ENCODE assay signal across 14 cellular contexts in the genomic region with DNA sequence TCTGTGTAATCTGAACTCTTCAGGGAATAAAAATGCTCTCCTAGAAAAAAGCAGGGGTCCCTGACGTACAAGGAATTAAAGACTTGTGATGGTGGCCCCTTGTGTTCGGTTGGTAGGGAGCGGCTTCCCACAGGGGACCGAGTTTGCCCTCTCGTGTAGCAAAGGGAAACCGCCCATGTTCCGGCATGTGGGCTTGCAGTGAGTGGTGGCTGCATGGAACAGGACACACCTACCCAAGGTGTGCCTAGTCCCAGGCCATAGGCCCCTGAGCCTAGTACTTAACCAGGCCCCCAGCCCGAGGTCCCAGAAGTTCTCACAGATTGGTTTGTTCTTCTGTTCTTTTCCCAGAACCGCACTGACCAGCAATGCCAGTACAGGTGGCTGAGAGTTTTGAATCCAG. TPM values are rescaled to one million over a fixed set of nuclear protein-coding genes. Genes with fewer than 3 reads are reported as not detected.
A peak's percentile ranks its signal among the peaks of the same experiment; 100 is the strongest.
DNase-seq lines count a peak whose midpoint lies in the region; ATAC-seq and TF ChIP-seq lines count a peak whose summit lies in the region.
"Had no signal": no experiment of that assay in that cellular context is flagged by ENCODE, and none has a peak within 500 bp of the region (broad histone marks: within the 10 kb centered on the region; RNA-seq: fewer than 3 reads in every experiment).

No MANE protein-coding gene starts in this region.

- H3K4me3 Mint-ChIP-seq in activated B cell treated with CpG ODN at 0.5 μM for 24 hours: peak overlapping the region; percentile 73
- H3K4me3 Mint-ChIP-seq: activated CD4-positive, alpha-beta memory T cell treated with anti-CD3 and anti-CD28 coated beads for 36 hours; effector memory CD8-positive, alpha-beta T cell; T-cell; type B pancreatic cell had no signal

- peaks cover 57% of the 10 kb centered on the region for H3K4me1 Mint-ChIP-seq in activated B cell treated with CpG ODN at 0.5 μM for 24 hours

- H2AFZ ChIP-seq in SK-N-SH (ENCODE audit: low read depth) (no peak overlapping the region), smooth muscle cell (ENCODE audit: low read depth) (no peak overlapping the region)
- H2AFZ ChIP-seq: hepatocyte had no signal

- H3K36me3 Mint-ChIP-seq in activated B cell treated with CpG ODN at 0.5 μM for 24 hours (ENCODE audit: low read depth): peaks cover 43% of the 10 kb centered on the region
- H3K36me3 Mint-ChIP-seq: T-cell, type B pancreatic cell had no signal

- no peaks in the 10 kb centered on the region for H3K9me3 Mint-ChIP-seq in activated B cell treated with CpG ODN at 0.5 μM for 24 hours
- H3K9me3 Mint-ChIP-seq: activated CD4-positive, alpha-beta memory T cell treated with anti-CD3 and anti-CD28 coated beads for 36 hours; effector memory CD8-positive, alpha-beta T cell; T-cell; type B pancreatic cell had no signal

- no peaks in the 10 kb centered on the region for H3K4me1 ChIP-seq in SK-N-SH (ENCODE audit: control insufficient read depth in 1 of 2, insufficient read depth in 2 of 2, low read depth in 1 of 2, low read length in 1 of 2)
- no peaks in the 10 kb centered on the region for H3K4me1 ChIP-seq in smooth muscle cell (ENCODE audit: low read depth)

- H3K27ac ChIP-seq in SK-N-SH (ENCODE audit: low read depth in 2 of 2, low read length in 1 of 2): no peak overlapping the region
- H3K27ac ChIP-seq in smooth muscle cell (ENCODE audit: low read depth): no peak overlapping the region
- H3K27ac ChIP-seq: hepatocyte had no signal

- ATAC-seq in GM18505 (IDR thresholded peaks at IDR 0.05; ENCODE audit: unreplicated experiment) (peak; percentile 27), GM21576 (IDR thresholded peaks at IDR 0.05; ENCODE audit: unreplicated experiment) (peak; percentile 21), HG03108 (IDR thresholded peaks at IDR 0.05; ENCODE audit: unreplicated experiment) (peak; percentile 18), activated B cell treated with CpG ODN at 0.5 μM for 24 hours (ENCODE audit: low read depth) (peak; percentile 41)

- H3K27me3 ChIP-seq in SK-N-SH (ENCODE audit: insufficient read depth) (no peaks in the 10 kb centered on the region), smooth muscle cell (ENCODE audit: low read depth) (no peaks in the 10 kb centered on the region)
- H3K27me3 ChIP-seq: hepatocyte had no signal

- TF ChIP-seq POLR2A in GM18505 (IDR thresholded peaks at IDR 0.05; ENCODE audit: borderline replicate concordance, extremely low read depth, insufficient read depth, insufficient read length): no peak

- no peak overlapping the region for H3K4me2 ChIP-seq in SK-N-SH
- H3K4me2 ChIP-seq in smooth muscle cell: no peak overlapping the region
- H3K4me2 ChIP-seq: hepatocyte had no signal

- no peaks in the 10 kb centered on the region for H3K9me2 ChIP-seq in SK-N-SH

- H3K79me2 ChIP-seq in SK-N-SH (ENCODE audit: insufficient read depth) (peaks cover 3% of the 10 kb centered on the region; the same call in 1 of the 2 replicates), smooth muscle cell (ENCODE audit: low read depth) (no peaks in the 10 kb centered on the region)
- H3K79me2 ChIP-seq: hepatocyte had no signal

- H3K4me3 ChIP-seq in SK-N-SH (ENCODE audit: low read depth in 2 of 2, low read length in 1 of 2) (no peak overlapping the region), smooth muscle cell (no peak overlapping the region)
- H3K4me3 ChIP-seq: hepatocyte had no signal

- no peak for TF ChIP-seq EP300 in SK-N-SH (IDR thresholded peaks at IDR 0.05; ENCODE audit: borderline replicate concordance in 1 of 2, low read depth in 1 of 2, low read length in 1 of 2)

- TF ChIP-seq CTCF in activated B cell treated with CpG ODN at 0.5 μM for 24 hours (IDR thresholded peaks at IDR 0.05) (no peak), SK-N-SH (IDR thresholded peaks at IDR 0.05) (no peak), smooth muscle cell (IDR thresholded peaks at IDR 0.05; ENCODE audit: borderline replicate concordance, insufficient read depth, poor library complexity, severe bottlenecking) (no peak)

- no peaks in the 10 kb centered on the region for H4K20me1 ChIP-seq in SK-N-SH (ENCODE audit: insufficient read depth)
- no peaks in the 10 kb centered on the region for H4K20me1 ChIP-seq in smooth muscle cell (ENCODE audit: low read depth)

- H3K36me3 ChIP-seq in SK-N-SH (replicated peaks in 1 of 2; ENCODE audit: control insufficient read depth in 1 of 2, insufficient read depth in 2 of 2, low read length in 1 of 2): no peaks in the 10 kb centered on the region
- H3K36me3 ChIP-seq in smooth muscle cell (ENCODE audit: low read depth): no peaks in the 10 kb centered on the region

- intact Hi-C loops in activated B cell treated with CpG ODN at 0.5 μM for 24 hours (cut with micrococcal nuclease): loop anchor here (1.0 to 5.0 kb wide), 12 partner anchors 10 to 965 kb away; partner anchors contain the start of genes IFT52, MYBL2 and SRSF6

- H3K27me3 Mint-ChIP-seq in activated B cell treated with CpG ODN at 0.5 μM for 24 hours: no peaks in the 10 kb centered on the region
- H3K27me3 Mint-ChIP-seq: activated CD4-positive, alpha-beta memory T cell treated with anti-CD3 and anti-CD28 coated beads for 36 hours; effector memory CD8-positive, alpha-beta T cell; T-cell; type B pancreatic cell had no signal

- CTCF ChIA-PET in activated B cell treated with CpG ODN at 0.5 μM for 24 hours (lab: Charles Lee) (interaction anchor here (1.1 to 2.7 kb wide), 6 partner anchors 9 to 168 kb away, joined by 3 to 9 read pairs (median 6); partner anchors contain the start of gene IFT52), SK-N-SH (lab: Yijun Ruan, JAX) (interaction anchor here (0.6 to 5.3 kb wide), 2 partner anchors 10 to 122 kb away, joined by 3 to 29 read pairs; no protein-coding TSS in a partner anchor)

- DNase-seq in activated B cell treated with CpG ODN at 0.5 μM for 24 hours (peak; percentile 33), superior temporal gyrus (ENCODE audit: extremely low spot score) (no peak), SK-N-SH (no peak), smooth muscle cell (lab: John Stamatoyannopoulos, UW; ENCODE audit: unreplicated experiment) (no peak)
- no peak for DNase-seq in activated CD8-positive, alpha-beta memory T cell treated with anti-CD3 and anti-CD28 coated beads for 24 hours
- DNase-seq: effector memory CD8-positive, alpha-beta T cell had no signal

- no peak overlapping the region for H3K9ac ChIP-seq in SK-N-SH
- H3K9ac ChIP-seq in smooth muscle cell (ENCODE audit: low read depth): no peak overlapping the region

- no peaks in the 10 kb centered on the region for H3K9me3 ChIP-seq in SK-N-SH
- no peaks in the 10 kb centered on the region for H3K9me3 ChIP-seq in smooth muscle cell (replicated peaks; ENCODE audit: low read depth)

- no peak for TF ChIP-seq RAD21 in SK-N-SH (IDR thresholded peaks at IDR 0.05; ENCODE audit: low read length)

- WGBS in SK-N-SH (ENCODE audit: low lambda C conversion rate): 96% methylated on average over 7 of the region's 9 CpGs
- 95% methylated on average over 9 of the region's 9 CpGs for WGBS in smooth muscle cell (ENCODE audit: low lambda C conversion rate)

- POLR2A ChIA-PET in activated B cell treated with CpG ODN at 0.5 μM for 24 hours (lab: Charles Lee) (interaction anchor here (0.6 to 5.3 kb wide), 17 partner anchors 8 to 1733 kb away, joined by 3 to 287 read pairs (median 5); partner anchors contain the start of genes IFT52, MYBL2, PABPC1L and PIGT), SK-N-SH (lab: Yijun Ruan, JAX) (no interaction called here)

- H3F3A ChIP-seq in SK-N-SH (replicated peaks; ENCODE audit: insufficient read depth): no peaks in the 10 kb centered on the region
- no peaks in the 10 kb centered on the region for H3F3A ChIP-seq in smooth muscle cell (ENCODE audit: low read depth)

- H3K27ac Mint-ChIP-seq in activated B cell treated with CpG ODN at 0.5 μM for 24 hours: peak overlapping the region; percentile 97
- H3K27ac Mint-ChIP-seq: activated CD4-positive, alpha-beta memory T cell treated with anti-CD3 and anti-CD28 coated beads for 36 hours; effector memory CD8-positive, alpha-beta T cell; T-cell; type B pancreatic cell had no signal

TF ChIP-seq in SK-N-SH, 30 proteins besides CTCF, POLR2A, EP300 and RAD21 (continues in another document):
- TF ChIP-seq IRF3 (IDR thresholded peaks at IDR 0.05; ENCODE audit: low read depth, low read length) (no peak), NRF1 (IDR thresholded peaks at IDR 0.05; ENCODE audit: low read depth, low read length) (no peak), TEAD4 (IDR thresholded peaks at IDR 0.05; ENCODE audit: borderline replicate concordance, insufficient read depth) (no peak)

RNA-seq across cellular contexts. Expression of gene MYBL2, which starts 15.5 kb away (rescaled TPM):
- total RNA-seq in activated B cell treated with CpG ODN at 0.5 μM for 24 hours (99.5 and 102 TPM in 2 replicates), smooth muscle cell (3.4 and 8.6 TPM in 2 replicates)
- polyA plus RNA-seq in SK-N-SH (2012; rRNA removed) (7.3 and 9.7 TPM in 2 replicates), smooth muscle cell (25.7 and 26.2 TPM in 2 replicates)
- 5.0 and 6.6 TPM in 2 replicates for polyA plus RNA-seq in SK-N-SH (2012; cell fraction: cytosol; rRNA removed)
- polyA plus RNA-seq in SK-N-SH (2012; cell fraction: nucleus; rRNA removed): 6.8 and 9.1 TPM in 2 replicates
- total RNA-seq: mesenteric fat pad had no signal

RNA-seq across cellular contexts. Expression of gene GTSF1L, which starts 44.4 kb away (rescaled TPM):
- total RNA-seq in activated B cell treated with CpG ODN at 0.5 μM for 24 hours (0.34 and 1.3 TPM in 2 replicates), smooth muscle cell (not detected in 2 replicates)
- polyA plus RNA-seq in SK-N-SH (2012; rRNA removed) (not detected in 2 replicates), smooth muscle cell (not detected in 2 replicates)
- polyA plus RNA-seq in SK-N-SH (2012; cell fraction: cytosol; rRNA removed): not detected in 2 replicates
- polyA plus RNA-seq in SK-N-SH (2012; cell fraction: nucleus; rRNA removed): not detected in 2 replicates
- total RNA-seq: activated CD4-positive, alpha-beta memory T cell treated with anti-CD3 and anti-CD28 coated beads for 36 hours; hepatocyte; mesenteric fat pad had no signal
- polyA plus RNA-seq: hepatocyte had no signal

Comparison
In these comparisons a context has a peak if more than half of its experiments do, and no peak if none do; other contexts are left out.
1. RNA of gene MYBL2, which starts 15.5 kb away (total RNA-seq): 99.5 to 102 TPM in activated B cell treated with CpG ODN at 0.5 μM for 24 hours; 3.4 to 8.6 TPM in smooth muscle cell; every median in the first group is over 10 times any median in the second.
2. Peak in every context shown above with its lines, with median percentiles within 50 percentile points of each other: ATAC-seq.